In genomic region chr17:15999974-16000827, GRCh38 we compare ENCODE assay signal across 8 cellular contexts. TPM values are rescaled to one million over a fixed set of nuclear protein-coding genes. Genes with fewer than 3 reads are reported as not detected.
DNase-seq lines count a peak whose midpoint lies in the region; ATAC-seq, FAIRE-seq and TF ChIP-seq lines count a peak whose summit lies in the region.

No MANE protein-coding gene starts in this region.

- H3K9ac ChIP-seq in SK-N-SH (peak overlapping the region; percentile 90), endothelial cell of umbilical vein (replicated peaks; ENCODE audit: extremely low read depth, insufficient read depth, low read length) (peak overlapping the region; percentile 91)

- POLR2A ChIA-PET in CD4-positive, alpha-beta T cell (lab: Charles Lee), result interaction anchor here (0.6 to 2.2 kb wide), 11 partner anchors 10 to 536 kb away, joined by 3 to 6 read pairs (median 4); partner anchors contain the start of gene UBB
- POLR2A ChIA-PET in SK-N-SH (lab: Yijun Ruan, JAX) (interaction anchor here (0.8 to 1.4 kb wide), 5 partner anchors 9 to 215 kb away, joined by 3 to 4 read pairs (median 3); partner anchors contain the start of genes ADORA2B and NCOR1), endothelial cell of umbilical vein (lab: Charles Lee) (interaction anchor here (1.0 to 1.2 kb wide), 4 partner anchors 11 to 55 kb away, joined by 3 to 7 read pairs (median 3); partner anchors contain the start of gene ADORA2B)

- no TSS peak for BruUV-seq in endothelial cell of umbilical vein (replicated peaks; lab: Mats Ljungman, UMichigan)

- peak overlapping the region; percentile 93 for H3K4me3 Mint-ChIP-seq in CD4-positive, alpha-beta T cell
- H3K4me3 Mint-ChIP-seq in naive B cell, result peak overlapping the region; percentile 77 to 95 (median 91)

- H3K27me3 ChIP-seq in CD4-positive, alpha-beta T cell (ENCODE audit: control insufficient read depth, insufficient read depth, low read length), result no peaks in the 10 kb centered on the region
- H3K27me3 ChIP-seq in SK-N-SH (ENCODE audit: insufficient read depth) (no peaks in the 10 kb centered on the region), endothelial cell of umbilical vein (ENCODE audit: control insufficient read depth in 2 of 2, insufficient read depth in 2 of 2, low read length in 2 of 2) (no peaks in the 10 kb centered on the region)

- ATAC-seq in CD4-positive, alpha-beta T cell (ENCODE audit: poor library complexity), result peak; percentile 24
- peak; percentile 18 for ATAC-seq in HG03378 (IDR thresholded peaks at IDR 0.05; ENCODE audit: unreplicated experiment)
- ATAC-seq in naive B cell (ENCODE audit: low read depth in 2 of 2), result peak; percentile 16 to 20

- dilution Hi-C loops in endothelial cell of umbilical vein (cut with MboI; ENCODE audit: extremely low pct_ligation_motif_present, low sequenced_read_pairs), result no loop called here

- no peak for TF ChIP-seq RAD21 in SK-N-SH (IDR thresholded peaks at IDR 0.05; ENCODE audit: low read length)

- peak in 7 of 10 experiments; percentile 0 to 47 (median 14) for DNase-seq in CD4-positive, alpha-beta T cell
- peak; percentile 42 for DNase-seq in GM19238 (ENCODE audit: insufficient read length, low spot score)
- DNase-seq in SK-N-SH, result no peak
- peak; percentile 45 for DNase-seq in endothelial cell of umbilical vein (ENCODE audit: low read depth, low spot score)
- no peak for DNase-seq in naive B cell
- DNase-seq in germinal center (ENCODE audit: low spot score), result no peak
- DNase-seq in stimulated activated CD4-positive, alpha-beta T cell treated with anti-CD3 and anti-CD28 coated beads, Interleukin-4, amount 100 ng/mL, for 1 hour, result no peak

- H2AFZ ChIP-seq in SK-N-SH (ENCODE audit: low read depth), result no peak overlapping the region
- no peak overlapping the region for H2AFZ ChIP-seq in endothelial cell of umbilical vein (ENCODE audit: low read depth, low read length)

- peaks cover 0 to 6% of the 10 kb centered on the region in 2 experiments; a peak in 2 of 4 replicates for H3K4me1 ChIP-seq in SK-N-SH (ENCODE audit: control insufficient read depth in 1 of 2, insufficient read depth in 2 of 2, low read depth in 1 of 2, low read length in 1 of 2)
- H3K4me1 ChIP-seq in endothelial cell of umbilical vein (ENCODE audit: control insufficient read depth, extremely low read depth, insufficient read depth, low read length), result peaks cover 20% of the 10 kb centered on the region

- H3K27ac ChIP-seq in CD4-positive, alpha-beta T cell (ENCODE audit: low read depth, low read length), result peak overlapping the region; percentile 89
- H3K27ac ChIP-seq in SK-N-SH (ENCODE audit: low read depth in 2 of 2, low read length in 1 of 2) (peak overlapping the region; percentile 93 to 95), endothelial cell of umbilical vein (ENCODE audit: insufficient read depth, low read depth, low read length) (peak overlapping the region; percentile 90)

- H3K9me3 ChIP-seq in CD4-positive, alpha-beta T cell (ENCODE audit: control insufficient read depth, low read length), result no peaks in the 10 kb centered on the region
- H3K9me3 ChIP-seq in SK-N-SH (no peaks in the 10 kb centered on the region; the same call in 1 of the 2 replicates), endothelial cell of umbilical vein (replicated peaks; ENCODE audit: control insufficient read depth, insufficient read depth, low read length) (no peaks in the 10 kb centered on the region)

- CTCF ChIA-PET in CD4-positive, alpha-beta T cell (lab: Charles Lee), result interaction anchor here (1.7 kb wide), 1 partner anchor 172 kb away, joined by 7 read pairs; no protein-coding TSS in a partner anchor
- CTCF ChIA-PET in SK-N-SH (lab: Yijun Ruan, JAX), result interaction anchor here (0.7 to 6.1 kb wide), 5 partner anchors 13 to 216 kb away, joined by 3 to 42 read pairs (median 3); partner anchors contain the start of gene ADORA2B
- CTCF ChIA-PET in endothelial cell of umbilical vein (lab: Charles Lee), result interaction anchor here (0.9 to 6.8 kb wide), 12 partner anchors 13 to 498 kb away, joined by 3 to 133 read pairs (median 3); partner anchors contain the start of gene ADORA2B

- no peak for TF ChIP-seq EP300 in SK-N-SH (IDR thresholded peaks at IDR 0.05; ENCODE audit: borderline replicate concordance in 1 of 2, low read depth in 1 of 2, low read length in 1 of 2)

- intact Hi-C loops in CD4-positive, alpha-beta T cell (cut with DNase I, micrococcal nuclease), result loop anchor here in 1 of 2 experiments (2.0 kb wide), 1 partner anchor 743 kb away; no protein-coding TSS in a partner anchor
- intact Hi-C loops in endothelial cell of umbilical vein (cut with micrococcal nuclease), result loop anchor here (2.0 kb wide), 2 partner anchors 41 to 743 kb away; no protein-coding TSS in a partner anchor

- peaks cover 9% of the 10 kb centered on the region for H3F3A ChIP-seq in SK-N-SH (replicated peaks; ENCODE audit: insufficient read depth)

- 2% methylated on average over 30 of the region's 64 CpGs for WGBS in SK-N-SH (ENCODE audit: low lambda C conversion rate)

- H3K4me3 ChIP-seq in SK-N-SH (ENCODE audit: low read depth in 2 of 2, low read length in 1 of 2) (peak overlapping the region; percentile 82 to 91), endothelial cell of umbilical vein (replicated peaks in 1 of 3; ENCODE audit: insufficient read depth in 1 of 3, low read depth in 1 of 3, low read length in 3 of 3) (peak overlapping the region; percentile 50 to 96 (median 82))

- H3K9me2 ChIP-seq in SK-N-SH, result no peaks in the 10 kb centered on the region

- peak overlapping the region; percentile 88 for H3K27ac Mint-ChIP-seq in CD4-positive, alpha-beta T cell
- H3K27ac Mint-ChIP-seq in naive B cell, result peak overlapping the region; percentile 88 to 94 (median 94)

- TF ChIP-seq CTCF in CD4-positive, alpha-beta T cell (IDR thresholded peaks at IDR 0.05), result no peak
- TF ChIP-seq CTCF in SK-N-SH (IDR thresholded peaks at IDR 0.05) (no peak), endothelial cell of umbilical vein (IDR thresholded peaks at IDR 0.05; ENCODE audit: extremely low read depth in 1 of 2, insufficient read depth in 1 of 2, low read depth in 1 of 2, low read length in 2 of 2) (no peak)

- H3K79me2 ChIP-seq in SK-N-SH (ENCODE audit: insufficient read depth), result peaks cover 49% of the 10 kb centered on the region
- H3K79me2 ChIP-seq in endothelial cell of umbilical vein (ENCODE audit: control insufficient read depth, insufficient read depth, low read length), result peaks cover 37% of the 10 kb centered on the region

- peaks cover 46% of the 10 kb centered on the region for H3K4me1 Mint-ChIP-seq in CD4-positive, alpha-beta T cell (ENCODE audit: low read depth)
- peaks cover 31 to 44% (median 35%) of the 10 kb centered on the region in 3 donors for H3K4me1 Mint-ChIP-seq in naive B cell

- peaks cover 43 to 51% of the 10 kb centered on the region in 2 experiments for H3K36me3 ChIP-seq in SK-N-SH (replicated peaks in 1 of 2; ENCODE audit: control insufficient read depth in 1 of 2, insufficient read depth in 2 of 2, low read length in 1 of 2)
- H3K36me3 ChIP-seq in endothelial cell of umbilical vein (ENCODE audit: control insufficient read depth in 2 of 2, extremely low read depth in 1 of 2, insufficient read depth in 2 of 2, low read length in 2 of 2), result peaks cover 12 to 25% of the 10 kb centered on the region in 2 experiments

- H3K36me3 Mint-ChIP-seq in CD4-positive, alpha-beta T cell (ENCODE audit: low read depth), result peaks cover 64% of the 10 kb centered on the region
- H3K36me3 Mint-ChIP-seq in naive B cell, result peaks cover 5 to 10% of the 10 kb centered on the region in 2 donors

- H3K4me2 ChIP-seq in SK-N-SH (peak overlapping the region; percentile 67), endothelial cell of umbilical vein (ENCODE audit: insufficient read depth, low read length) (peak overlapping the region; percentile 99)

- no peak for FAIRE-seq in endothelial cell of umbilical vein (lab: Jason Lieb, UNC)

- H3K27me3 Mint-ChIP-seq in CD4-positive, alpha-beta T cell, result no peaks in the 10 kb centered on the region
- H3K27me3 Mint-ChIP-seq in naive B cell, result no peaks in the 10 kb centered on the region

- TF ChIP-seq POLR2A in endothelial cell of umbilical vein (IDR thresholded peaks at IDR 0.05; ENCODE audit: low read depth, low read length), result no peak

- H3K9me3 Mint-ChIP-seq in CD4-positive, alpha-beta T cell, result no peaks in the 10 kb centered on the region
- no peaks in the 10 kb centered on the region for H3K9me3 Mint-ChIP-seq in naive B cell

- H3K9me1 ChIP-seq in endothelial cell of umbilical vein (replicated peaks; ENCODE audit: control insufficient read depth, extremely low read depth, insufficient read depth, low read length), result no peaks in the 10 kb centered on the region

- H4K20me1 ChIP-seq in SK-N-SH (ENCODE audit: insufficient read depth) (peaks cover 5% of the 10 kb centered on the region; the same call in 1 of the 2 replicates), endothelial cell of umbilical vein (replicated peaks; ENCODE audit: control insufficient read depth, extremely low read depth, insufficient read depth, low read length) (no peaks in the 10 kb centered on the region)

RNA-seq across cellular contexts. Expression of gene TTC19, which starts 0.6 kb away (rescaled TPM):
- total RNA-seq in CD4-positive, alpha-beta T cell, result 10 to 100 TPM; 57.8 to 66.7 TPM
- polyA plus RNA-seq in SK-N-SH (2012; rRNA removed) (6.6 and 6.9 TPM in 2 replicates), endothelial cell of umbilical vein (7.6 and 7.8 TPM in 2 replicates), naive B cell (ENCODE audit: low read depth in 6 of 6) (10 to 100 TPM; 35.1 to 49.5 (median 37.4) TPM)
- polyA plus RNA-seq in SK-N-SH (2012; cell fraction: cytosol; rRNA removed), result 7.9 and 11.8 TPM in 2 replicates
- 17.3 and 34.3 TPM in 2 replicates for polyA plus RNA-seq in SK-N-SH (2012; cell fraction: nucleus; rRNA removed)
- total RNA-seq in endothelial cell of umbilical vein, result 32.8 and 33.3 TPM in 2 replicates
- polyA plus RNA-seq in endothelial cell of umbilical vein (2011; cell fraction: cytosol; rRNA removed), result 6.7 TPM in 2 replicates
- 13.0 and 14.1 TPM in 2 replicates for polyA plus RNA-seq in endothelial cell of umbilical vein (2011; cell fraction: nucleus; rRNA removed)
- 30.7 and 31.2 TPM in 2 replicates for polyA plus RNA-seq in endothelial cell of umbilical vein (2012)
- 12.1 and 12.4 TPM in 2 replicates for polyA minus RNA-seq in endothelial cell of umbilical vein
- polyA minus RNA-seq in endothelial cell of umbilical vein (2011; cell fraction: cytosol; rRNA and poly(A)+ RNA removed), result 13.1 TPM
- 18.8 and 24.8 TPM in 2 replicates for polyA minus RNA-seq in endothelial cell of umbilical vein (2011; cell fraction: nucleus; rRNA and poly(A)+ RNA removed)

RNA-seq across cellular contexts. Expression of gene ZSWIM7, which starts 0.7 kb away (rescaled TPM):
- total RNA-seq in CD4-positive, alpha-beta T cell, result 10 to 100 TPM; 11.3 to 13.0 TPM
- polyA plus RNA-seq in SK-N-SH (2012; rRNA removed) (48.8 and 63.3 TPM in 2 replicates), endothelial cell of umbilical vein (33.8 and 38.9 TPM in 2 replicates), naive B cell (ENCODE audit: low read depth in 6 of 6) (100 to 1,000 TPM in 1 of 6 donors, 10 to 100 TPM in 5; 55.7 to 111 (median 82.1) TPM)
- 48.1 and 49.2 TPM in 2 replicates for polyA plus RNA-seq in SK-N-SH (2012; cell fraction: cytosol; rRNA removed)
- polyA plus RNA-seq in SK-N-SH (2012; cell fraction: nucleus; rRNA removed), result 75.1 and 82.5 TPM in 2 replicates
- 18.0 and 21.9 TPM in 2 replicates for total RNA-seq in endothelial cell of umbilical vein
- polyA plus RNA-seq in endothelial cell of umbilical vein (2011; cell fraction: cytosol; rRNA removed), result 26.7 and 30.5 TPM in 2 replicates
- 29.1 and 33.7 TPM in 2 replicates for polyA plus RNA-seq in endothelial cell of umbilical vein (2011; cell fraction: nucleus; rRNA removed)
- polyA plus RNA-seq in endothelial cell of umbilical vein (2012), result 27.3 and 27.8 TPM in 2 replicates
- 11.0 and 21.6 TPM in 2 replicates for polyA minus RNA-seq in endothelial cell of umbilical vein
- 11.2 TPM for polyA minus RNA-seq in endothelial cell of umbilical vein (2011; cell fraction: cytosol; rRNA and poly(A)+ RNA removed)
- 2.2 and 6.1 TPM in 2 replicates for polyA minus RNA-seq in endothelial cell of umbilical vein (2011; cell fraction: nucleus; rRNA and poly(A)+ RNA removed)

RNA-seq across cellular contexts. Expression of gene ADORA2B, which starts 55.3 kb away (rescaled TPM):
- not detected for total RNA-seq in CD4-positive, alpha-beta T cell
- polyA plus RNA-seq in SK-N-SH (2012; rRNA removed) (12.6 and 14.4 TPM in 2 replicates), endothelial cell of umbilical vein (8.8 and 10.1 TPM in 2 replicates), naive B cell (ENCODE audit: low read depth in 6 of 6) (1 to 10 TPM in 3 of 6 donors, under 1 TPM in 3; 0.20 to 1.6 (median 0.99) TPM)
- polyA plus RNA-seq in SK-N-SH (2012; cell fraction: cytosol; rRNA removed), result 9.2 and 13.8 TPM in 2 replicates
- 6.8 and 8.1 TPM in 2 replicates for polyA plus RNA-seq in SK-N-SH (2012; cell fraction: nucleus; rRNA removed)
- total RNA-seq in endothelial cell of umbilical vein, result 6.5 and 9.8 TPM in 2 replicates
- polyA plus RNA-seq in endothelial cell of umbilical vein (2011; cell fraction: cytosol; rRNA removed), result 5.8 and 6.7 TPM in 2 replicates
- 3.5 and 3.9 TPM in 2 replicates for polyA plus RNA-seq in endothelial cell of umbilical vein (2011; cell fraction: nucleus; rRNA removed)
- polyA plus RNA-seq in endothelial cell of umbilical vein (2012), result 6.9 and 10.7 TPM in 2 replicates
- polyA minus RNA-seq in endothelial cell of umbilical vein, result 6.2 and 7.1 TPM in 2 replicates
- 0.51 TPM for polyA minus RNA-seq in endothelial cell of umbilical vein (2011; cell fraction: cytosol; rRNA and poly(A)+ RNA removed)
- 3.9 and 4.3 TPM in 2 replicates for polyA minus RNA-seq in endothelial cell of umbilical vein (2011; cell fraction: nucleus; rRNA and poly(A)+ RNA removed)

Comparison
In these comparisons a context has a peak if more than half of its experiments do, and no peak if none do; other contexts are left out.
1. DNase-seq: peak in CD4-positive, alpha-beta T cell (7 of 10), GM19238 (single experiment) and endothelial cell of umbilical vein (single experiment); none in SK-N-SH (single experiment), naive B cell (single experiment), germinal center (single experiment) and stimulated activated CD4-positive, alpha-beta T cell treated with anti-CD3 and anti-CD28 coated beads, Interleukin-4, amount 100 ng/mL, for 1 hour (single experiment).
2. Peak in every context shown above with its lines, with median percentiles within 50 percentile points of each other: ATAC-seq and H3K27ac ChIP-seq.